ENCODE assay signal across 22 cellular contexts in genomic region chr3:118692417-118692816, GRCh38.
"Had no signal": no experiment of that assay in that cellular context is flagged by ENCODE, and none has a peak within 500 bp of the region (broad histone marks: within the 10 kb centered on the region; RNA-seq: fewer than 3 reads in every experiment).

No MANE protein-coding gene starts in this region.

- DNase-seq: colonic mucosa; cortex of kidney; dermis blood vessel endothelial cell; dorsolateral prefrontal cortex; effector CD4-positive, alpha-beta T cell; effector CD8-positive, alpha-beta T cell; effector memory CD4-positive, alpha-beta T cell; effector memory CD8-positive, alpha-beta T cell; endodermal cell; erythroblast; esophagus squamous epithelium; foreskin fibroblast; foreskin keratinocyte; foreskin melanocyte; gastrocnemius medialis; glutamatergic neuron; head of caudate nucleus; heart left ventricle; heart right ventricle had no signal

- FAIRE-seq: colon, endometrium, endothelial cell of umbilical vein had no signal
